ENCODE assay signal across 7 cellular contexts in the genomic region with DNA sequence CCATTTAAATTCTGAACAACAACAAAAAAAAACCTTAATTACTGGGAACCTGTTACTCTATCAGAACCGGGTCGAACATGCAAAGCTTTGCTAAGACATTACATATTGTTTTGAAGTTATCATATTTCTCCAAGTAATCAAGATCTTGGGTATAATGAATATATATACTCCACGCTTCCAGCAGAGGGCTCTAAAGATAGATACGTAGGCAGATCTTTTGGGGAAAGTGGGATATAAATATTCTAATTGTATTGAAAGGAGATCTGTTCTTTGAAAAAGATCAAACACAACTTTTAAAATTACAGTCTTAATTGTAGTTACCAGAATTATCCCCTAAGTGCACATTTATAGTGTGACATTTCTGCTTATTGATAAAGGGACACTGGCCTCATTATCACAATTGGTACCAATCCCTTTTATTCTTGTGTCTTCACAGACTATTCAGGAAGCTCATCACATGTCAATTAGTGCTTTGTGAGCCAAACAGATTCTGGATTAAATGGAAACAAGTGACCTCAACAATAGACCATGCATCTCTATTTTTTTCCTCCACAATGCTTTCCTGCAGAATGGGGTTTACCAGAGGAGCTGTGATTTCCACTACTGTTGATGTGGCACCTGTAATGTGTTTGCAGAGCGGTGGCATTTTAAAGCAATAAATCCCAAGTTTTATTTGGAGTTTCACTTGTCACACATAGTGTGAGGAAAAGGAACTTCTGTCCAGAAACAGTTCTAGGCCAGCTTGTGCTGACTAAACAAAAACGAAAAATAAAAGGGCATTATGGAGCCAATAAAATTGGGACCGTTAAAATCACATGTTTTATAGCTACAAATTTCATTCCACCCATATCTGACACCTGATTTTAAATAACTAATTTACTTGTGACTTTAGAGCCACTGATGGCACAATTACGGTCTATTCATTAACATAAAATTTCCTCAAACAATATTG.
A peak's percentile ranks its signal among the peaks of the same experiment; 100 is the strongest.
DNase-seq lines count a peak whose midpoint lies in the region; ATAC-seq and TF ChIP-seq lines count a peak whose summit lies in the region.

No MANE protein-coding gene starts in this region.

- H3K9me3 ChIP-seq in breast epithelium, result no peaks in the 10 kb centered on the region

- H3K4ac ChIP-seq in mesendoderm (ENCODE audit: low read depth, low read length), result no peak overlapping the region

- no CpG with 5 or more reads among the region's 8 CpGs for WGBS in mesendoderm (ENCODE audit: extremely low coverage, insufficient coverage, low lambda C conversion rate)

- H3K4me3 Mint-ChIP-seq in mesothelial cell of epicardium, result no peak overlapping the region

- no peak overlapping the region for H3K56ac ChIP-seq in mesendoderm (ENCODE audit: low read length)

- H3K4me1 ChIP-seq in breast epithelium, result no peaks in the 10 kb centered on the region
- H3K4me1 ChIP-seq in mesendoderm (ENCODE audit: control insufficient read depth, low read depth, low read length), result no peaks in the 10 kb centered on the region

- no peak for TF ChIP-seq POLR2A in breast epithelium (IDR thresholded peaks at IDR 0.05)

- H2AK5ac ChIP-seq in mesendoderm (ENCODE audit: low read length), result no peak overlapping the region

- H3K23ac ChIP-seq in mesendoderm (ENCODE audit: low read length), result no peak overlapping the region

- H3K4me1 Mint-ChIP-seq in mesothelial cell of epicardium, result no peaks in the 10 kb centered on the region

- H3K18ac ChIP-seq in mesendoderm (ENCODE audit: low read length), result no peak overlapping the region

- H4K8ac ChIP-seq in mesendoderm (ENCODE audit: low read depth, low read length), result no peak overlapping the region

- H3K4me2 ChIP-seq in mesendoderm (ENCODE audit: low read length), result no peak overlapping the region

- H3K27me3 Mint-ChIP-seq in mesothelial cell of epicardium (ENCODE audit: low read depth), result no peaks in the 10 kb centered on the region

- H3K36me3 ChIP-seq in breast epithelium, result no peaks in the 10 kb centered on the region
- no peaks in the 10 kb centered on the region for H3K36me3 ChIP-seq in mesendoderm (ENCODE audit: control insufficient read depth, insufficient read depth, low read length)

- H3K27ac ChIP-seq in breast epithelium (no peak overlapping the region), mesendoderm (ENCODE audit: low read depth, low read length) (no peak overlapping the region)

- H3K4me3 ChIP-seq in breast epithelium (no peak overlapping the region), mesendoderm (ENCODE audit: low read length) (no peak overlapping the region)

- H3K27me3 ChIP-seq in breast epithelium (no peaks in the 10 kb centered on the region), mesendoderm (ENCODE audit: insufficient read depth, low read length, poor library complexity) (no peaks in the 10 kb centered on the region)

- DNase-seq in NCI-H2029 (lab: John Stamatoyannopoulos, UW) (peak; percentile 25), breast epithelium (ENCODE audit: low spot score in 2 of 2) (no peak), mesothelial cell of epicardium (ENCODE audit: low spot score in 2 of 2, unreplicated experiment in 2 of 2) (no peak), mesendoderm (no peak), ureter (ENCODE audit: low spot score) (no peak)
- no peak for DNase-seq in activated CD4-positive, alpha-beta T cell treated with anti-CD3 and anti-CD28 coated beads, Interleukin-2, amount 50 U/mL, for 4 hours

- no peak overlapping the region for H3K9ac ChIP-seq in mesendoderm (ENCODE audit: low read length)

- intact Hi-C loops in breast epithelium (cut with DNase I; ENCODE audit: low total_unique reads), result no loop called here

- H2BK15ac ChIP-seq in mesendoderm (replicated peaks; ENCODE audit: low read depth), result no peak overlapping the region

- no peak overlapping the region for H4K5ac ChIP-seq in mesendoderm (ENCODE audit: low read length)

- H2BK5ac ChIP-seq in mesendoderm (ENCODE audit: low read length), result no peak overlapping the region

- no peak overlapping the region for H3K27ac Mint-ChIP-seq in mesothelial cell of epicardium

- ATAC-seq in GM18502 (IDR thresholded peaks at IDR 0.05; ENCODE audit: poor library complexity, unreplicated experiment), result peak; percentile 59

- no peaks in the 10 kb centered on the region for H3K79me2 ChIP-seq in mesendoderm (ENCODE audit: control insufficient read depth, insufficient read depth, low read length)

- TF ChIP-seq CTCF in breast epithelium (IDR thresholded peaks at IDR 0.05) (peak in 2 of 3 donors; percentile 56 to 58), mesothelial cell of epicardium (IDR thresholded peaks at IDR 0.05; ENCODE audit: unreplicated experiment) (peak; percentile 66)

- no peaks in the 10 kb centered on the region for H3K79me1 ChIP-seq in mesendoderm (ENCODE audit: low read length)

- no peaks in the 10 kb centered on the region for H3K9me3 Mint-ChIP-seq in mesothelial cell of epicardium

- H2BK120ac ChIP-seq in mesendoderm (ENCODE audit: low read depth, low read length), result no peak overlapping the region

- no peaks in the 10 kb centered on the region for H3K36me3 Mint-ChIP-seq in mesothelial cell of epicardium
